Comparison of ENCODE assay signal across 9 cellular contexts in the genomic region with DNA sequence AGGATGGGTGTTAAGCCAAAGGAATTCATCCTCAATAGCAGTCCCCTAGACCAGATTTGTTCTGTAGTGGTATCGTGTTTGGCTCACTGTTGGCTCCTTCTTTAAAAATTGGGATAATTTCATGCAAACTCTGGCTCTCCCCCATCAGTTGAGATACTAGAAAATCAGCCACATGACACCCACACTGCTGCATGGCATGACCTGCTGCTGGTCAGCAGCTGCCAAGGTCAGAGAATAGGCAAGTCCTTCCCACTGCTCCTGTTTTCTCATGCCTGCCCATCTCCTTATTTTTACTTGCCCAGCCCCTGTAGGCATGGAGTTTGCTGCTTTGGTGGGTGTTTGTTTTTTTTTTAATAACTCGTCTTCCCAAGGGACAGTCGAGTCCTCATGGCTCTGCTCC. TPM values are rescaled to one million over a fixed set of nuclear protein-coding genes. Genes with fewer than 3 reads are reported as not detected.
A peak's percentile ranks its signal among the peaks of the same experiment; 100 is the strongest.
DNase-seq lines count a peak whose midpoint lies in the region; ATAC-seq and TF ChIP-seq lines count a peak whose summit lies in the region.
"Had no signal": no experiment of that assay in that cellular context is flagged by ENCODE, and none has a peak within 500 bp of the region (broad histone marks: within the 10 kb centered on the region; RNA-seq: fewer than 3 reads in every experiment).

No MANE protein-coding gene starts in this region.

- H3K4me2 ChIP-seq in OCI-LY1 (ENCODE audit: low read length), result peak overlapping the region; percentile 96

- H3F3A ChIP-seq in OCI-LY1 (ENCODE audit: insufficient read depth, low read length), result no peaks in the 10 kb centered on the region

- no peaks in the 10 kb centered on the region for H3K9me3 ChIP-seq in CD4-positive, CD25-positive, alpha-beta regulatory T cell (ENCODE audit: control insufficient read depth in 2 of 2, low read length in 2 of 2)
- H3K9me3 ChIP-seq in OCI-LY1 (ENCODE audit: low read length) (no peaks in the 10 kb centered on the region), duodenal mucosa (ENCODE audit: control insufficient read depth in 1 of 2, low read length in 2 of 2) (no peaks in the 10 kb centered on the region)

- H3K4me3 Mint-ChIP-seq in CD4-positive, CD25-positive, alpha-beta regulatory T cell, result peak overlapping the region; percentile 96 to 100 (median 98)
- H3K4me3 Mint-ChIP-seq in nephron, result peak overlapping the region; percentile 100

- ATAC-seq in CD4-positive, CD25-positive, alpha-beta regulatory T cell (ENCODE audit: low read depth in 2 of 2), result no peak

- H3K4me1 Mint-ChIP-seq in CD4-positive, CD25-positive, alpha-beta regulatory T cell, result peaks cover 28 to 57% (median 46%) of the 10 kb centered on the region in 4 donors
- peaks cover 39% of the 10 kb centered on the region for H3K4me1 Mint-ChIP-seq in nephron

- H3K4me1 ChIP-seq in CD4-positive, CD25-positive, alpha-beta regulatory T cell (ENCODE audit: control insufficient read depth, insufficient read depth, low read length, poor library complexity, severe bottlenecking), result peaks cover 45% of the 10 kb centered on the region
- H3K4me1 ChIP-seq in OCI-LY1 (ENCODE audit: insufficient read depth, low read length, severe bottlenecking) (peaks cover 26% of the 10 kb centered on the region), duodenal mucosa (ENCODE audit: control insufficient read depth in 1 of 2, insufficient read depth in 2 of 2, low read length in 2 of 2) (peaks cover 14 to 18% of the 10 kb centered on the region in 2 donors)

- TF ChIP-seq CTCF in OCI-LY1 (IDR thresholded peaks at IDR 0.05; ENCODE audit: low read length), result no peak
- no peak for TF ChIP-seq CTCF in nephron (IDR thresholded peaks at IDR 0.05; ENCODE audit: unreplicated experiment in 3 of 3)

- no peaks in the 10 kb centered on the region for H3K27me3 Mint-ChIP-seq in CD4-positive, CD25-positive, alpha-beta regulatory T cell
- H3K27me3 Mint-ChIP-seq in nephron (ENCODE audit: low read depth), result peaks cover 5% of the 10 kb centered on the region

- intact Hi-C loops in posterior vena cava (cut with DNase I) (loop anchor here in 1 of 2 donors (5.0 kb wide), 1 partner anchor 201 kb away; the partner anchor contains the start of gene NEURL3), posterior cingulate gyrus (cut with DNase I) (no loop called here)

- H3K36me3 Mint-ChIP-seq in CD4-positive, CD25-positive, alpha-beta regulatory T cell, result peaks cover 31% of the 10 kb centered on the region
- H3K36me3 Mint-ChIP-seq in nephron (ENCODE audit: low read depth), result peaks cover 36% of the 10 kb centered on the region

- no peaks in the 10 kb centered on the region for H3K27me3 ChIP-seq in CD4-positive, CD25-positive, alpha-beta regulatory T cell (ENCODE audit: control insufficient read depth, insufficient read depth, low read length)
- H3K27me3 ChIP-seq in OCI-LY1 (ENCODE audit: insufficient read depth, low read length) (no peaks in the 10 kb centered on the region), duodenal mucosa (ENCODE audit: control insufficient read depth in 1 of 2, insufficient read depth in 2 of 2, low read length in 2 of 2) (no peaks in the 10 kb centered on the region)

- peaks cover 26% of the 10 kb centered on the region for H3K36me3 ChIP-seq in CD4-positive, CD25-positive, alpha-beta regulatory T cell (ENCODE audit: control insufficient read depth, insufficient read depth, low read length)
- H3K36me3 ChIP-seq in OCI-LY1 (ENCODE audit: insufficient read depth, low read length), result peaks cover 32% of the 10 kb centered on the region
- peaks cover 19 to 23% of the 10 kb centered on the region in 2 donors for H3K36me3 ChIP-seq in duodenal mucosa (ENCODE audit: control insufficient read depth in 1 of 2, insufficient read depth in 2 of 2, low read length in 2 of 2)

- peak overlapping the region; percentile 99 to 100 (median 99) for H3K27ac Mint-ChIP-seq in CD4-positive, CD25-positive, alpha-beta regulatory T cell
- H3K27ac Mint-ChIP-seq in nephron, result peak overlapping the region; percentile 97 to 99 (median 99)

- DNase-seq in CD4-positive, CD25-positive, alpha-beta regulatory T cell, result no peak
- no peak for DNase-seq in posterior vena cava (ENCODE audit: low spot score)
- DNase-seq in DMS 273 (lab: John Stamatoyannopoulos, UW; ENCODE audit: unreplicated experiment), result no peak
- DNase-seq in posterior cingulate gyrus, result no peak
- DNase-seq in NCI-H2196 (lab: John Stamatoyannopoulos, UW; ENCODE audit: unreplicated experiment), result no peak
- DNase-seq: NCI-H226 had no signal

- peaks cover 13% of the 10 kb centered on the region for H3K79me2 ChIP-seq in OCI-LY1 (ENCODE audit: insufficient read depth, low read length)

- H3K27ac ChIP-seq in CD4-positive, CD25-positive, alpha-beta regulatory T cell (ENCODE audit: insufficient read depth, low read length, poor library complexity, severe bottlenecking), result peak overlapping the region; percentile 97
- H3K27ac ChIP-seq in OCI-LY1 (ENCODE audit: low read depth, low read length, poor library complexity, severe bottlenecking) (peak overlapping the region; percentile 78), duodenal mucosa (ENCODE audit: low read depth, low read length) (no peak overlapping the region)

- H3K9me2 ChIP-seq in OCI-LY1 (ENCODE audit: low read depth, low read length), result no peaks in the 10 kb centered on the region

- no peak overlapping the region for H2AFZ ChIP-seq in OCI-LY1 (ENCODE audit: low read length)

- H3K9ac ChIP-seq in OCI-LY1 (ENCODE audit: low read length), result peak overlapping the region; percentile 99
- no peak overlapping the region for H3K9ac ChIP-seq in duodenal mucosa (ENCODE audit: low read depth in 1 of 2, low read length in 2 of 2)

- peak overlapping the region; percentile 90 for H3K4me3 ChIP-seq in CD4-positive, CD25-positive, alpha-beta regulatory T cell (ENCODE audit: low read depth, low read length)
- H3K4me3 ChIP-seq in OCI-LY1 (ENCODE audit: low read depth, low read length, poor library complexity, severe bottlenecking) (peak overlapping the region; percentile 94), duodenal mucosa (ENCODE audit: low read depth in 1 of 2, low read length in 2 of 2) (peak overlapping the region; percentile 89 to 98)

- no peaks in the 10 kb centered on the region for H4K20me1 ChIP-seq in OCI-LY1 (ENCODE audit: insufficient read depth, low read length)

- H3K9me3 Mint-ChIP-seq in CD4-positive, CD25-positive, alpha-beta regulatory T cell, result no peaks in the 10 kb centered on the region
- no peaks in the 10 kb centered on the region for H3K9me3 Mint-ChIP-seq in nephron

RNA-seq across cellular contexts. Expression of gene SNRNP200, which starts 1.0 kb away (rescaled TPM):
- 295 TPM for total RNA-seq in CD4-positive, CD25-positive, alpha-beta regulatory T cell
- polyA plus RNA-seq in CD4-positive, CD25-positive, alpha-beta regulatory T cell, result 10 to 100 TPM; 67.4 to 89.4 (median 83.4) TPM
- 10 to 100 TPM; 67.2 to 78.3 TPM for total RNA-seq in posterior vena cava

RNA-seq across cellular contexts. Expression of gene ITPRIPL1, which starts 18.7 kb away (rescaled TPM):
- 27.8 TPM for total RNA-seq in CD4-positive, CD25-positive, alpha-beta regulatory T cell
- 10 to 100 TPM in 2 of 4 donors, 1 to 10 TPM in 2; 7.5 to 17.5 (median 10.9) TPM for polyA plus RNA-seq in CD4-positive, CD25-positive, alpha-beta regulatory T cell
- total RNA-seq in posterior vena cava, result 1 to 10 TPM in 1 of 2 donors, under 1 TPM in 1; 0.69 to 1.5 TPM

RNA-seq across cellular contexts. Expression of gene NCAPH, which starts 29.2 kb away (rescaled TPM):
- 14.0 TPM for total RNA-seq in CD4-positive, CD25-positive, alpha-beta regulatory T cell
- 10 to 100 TPM in 1 of 4 donors, 1 to 10 TPM in 3; 4.2 to 10.0 (median 8.1) TPM for polyA plus RNA-seq in CD4-positive, CD25-positive, alpha-beta regulatory T cell
- under 1 TPM; 0.51 to 1.00 TPM for total RNA-seq in posterior vena cava

RNA-seq across cellular contexts. Expression of gene CIAO1, which starts 40.3 kb away (rescaled TPM):
- 60.3 TPM for total RNA-seq in CD4-positive, CD25-positive, alpha-beta regulatory T cell
- polyA plus RNA-seq in CD4-positive, CD25-positive, alpha-beta regulatory T cell, result 100 to 1,000 TPM in 1 of 4 donors, 10 to 100 TPM in 3; 83.0 to 102 (median 94.7) TPM
- total RNA-seq in posterior vena cava, result 10 to 100 TPM; 41.9 to 46.4 TPM

RNA-seq across cellular contexts. Expression of gene TMEM127, which starts 40.6 kb away (rescaled TPM):
- 54.3 TPM for total RNA-seq in CD4-positive, CD25-positive, alpha-beta regulatory T cell
- polyA plus RNA-seq in CD4-positive, CD25-positive, alpha-beta regulatory T cell, result 10 to 100 TPM; 27.6 to 40.4 (median 37.4) TPM
- total RNA-seq in posterior vena cava, result 10 to 100 TPM; 49.2 to 52.4 TPM

Comparison
In these comparisons a context has a peak if more than half of its experiments do, and no peak if none do; other contexts are left out.
1. RNA of gene ITPRIPL1, which starts 18.7 kb away (total RNA-seq): 27.8 TPM in CD4-positive, CD25-positive, alpha-beta regulatory T cell (single experiment); 0.69 to 1.5 TPM in posterior vena cava; every median in the first group is over 10 times any median in the second.
2. Peak in every context shown above with its lines, with median percentiles within 50 percentile points of each other: H3K4me3 ChIP-seq.